2 cellular contexts compared by ENCODE assay signal in genomic region chr3:98914210-98915080, GRCh38.
TF ChIP-seq lines count a peak whose summit lies in the region.

No MANE protein-coding gene starts in this region.

TF ChIP-seq in HCT116, 20 proteins besides CTCF, POLR2A, EP300 and RAD21 (continued from another document):
- peak; percentile 35; the same call in 1 of the 2 replicates for TF ChIP-seq SIN3A (IDR thresholded peaks at IDR 0.05; ENCODE audit: low read depth)
- 0 out of 2 replicates have a peak, but pooled peaks have one; percentile 18 for TF ChIP-seq FOSL1 (IDR thresholded peaks at IDR 0.05; ENCODE audit: low read depth)
- TF ChIP-seq CBX3 (IDR thresholded peaks at IDR 0.05; ENCODE audit: low read depth), result peak; percentile 44
- TF ChIP-seq TCF7L2 (IDR thresholded peaks at IDR 0.05; ENCODE audit: borderline replicate concordance, extremely low read depth, insufficient read depth, insufficient read length), result peak; percentile 84
- TF ChIP-seq ZBTB33 (IDR thresholded peaks at IDR 0.05; ENCODE audit: extremely low read depth, insufficient replicate concordance, low read length), result no peak
- peak; percentile 36 for TF ChIP-seq MAX (IDR thresholded peaks at IDR 0.05)

TF ChIP-seq in K562, 482 proteins besides CTCF, POLR2A, EP300 and RAD21:
- TF ChIP-seq AFF1 (IDR thresholded peaks at IDR 0.05; ENCODE audit: low read depth in 1 of 2, partially characterized antibody in 2 of 2) (no peak), ZBTB34 (CRISPR knock-in tag; IDR thresholded peaks at IDR 0.05) (no peak), ELK3 (CRISPR knock-in tag; IDR thresholded peaks at IDR 0.05) (no peak)
